In genomic region chr1:172283766-172284165, GRCh38 we compare ENCODE assay signal across 17 cellular contexts.
"Had no signal": no experiment of that assay in that cellular context is flagged by ENCODE, and none has a peak within 500 bp of the region (broad histone marks: within the 10 kb centered on the region; RNA-seq: fewer than 3 reads in every experiment).

No MANE protein-coding gene starts in this region.

- H3K27me3 ChIP-seq: heart left ventricle, sigmoid colon, tibial artery, upper lobe of left lung had no signal

- H3K36me3 ChIP-seq: heart left ventricle, sigmoid colon, tibial artery, upper lobe of left lung had no signal

- ATAC-seq: esophagus mucosa; heart left ventricle; left colon; left ventricle myocardium superior; stimulated activated memory B cell treated with anti-CD40 and anti-IgM and Interleukin-4, amounts not matched to agents 10 μg/mL and 1 μg/mL and 100 μg/mL, for 72 hours had no signal

- DNase-seq: effector memory CD4-positive, alpha-beta T cell; foreskin melanocyte; heart left ventricle; hippocampal formation; left colon; left ventricle myocardium superior; mesenchymal stem cell; naive B cell; sigmoid colon; stimulated activated CD4-positive, alpha-beta T cell treated with anti-CD3 and anti-CD28 coated beads, Interleukin-15, amount 100 ng/mL, for 24 hours; stimulated activated CD4-positive, alpha-beta T cell treated with anti-CD3 and anti-CD28 coated beads, Interleukin-1b, Interleukin-23, amount 100 ng/mL, for 48 hours; stimulated activated CD4-positive, alpha-beta T cell treated with anti-CD3 and anti-CD28 coated beads, Interleukin-4, amount 100 ng/mL, for 24 hours; tibial artery; upper lobe of left lung had no signal

- H3K9me3 ChIP-seq: heart left ventricle, sigmoid colon, tibial artery, upper lobe of left lung had no signal

- H3K27ac ChIP-seq: tibial artery, upper lobe of left lung had no signal

- H3K4me3 ChIP-seq: heart left ventricle, lung, sigmoid colon, tibial artery, upper lobe of left lung had no signal
